Comparison of ENCODE assay signal across 1 cellular context in genomic region chr19:7919681-7920519, GRCh38.
TF ChIP-seq lines count a peak whose summit lies in the region.

Gene SNAPC2, plus strand, starts transcription at chr19:7920338. Its CDS starts 29 bp downstream, at chr19:7920367.

TF ChIP-seq in K562, 482 proteins besides CTCF, POLR2A, EP300 and RAD21 (continued from another document):
- 0 out of 2 replicates have a peak, but pooled peaks have one; percentile 39 for TF ChIP-seq ZBTB40 (IDR thresholded peaks at IDR 0.05)
- no peak for TF ChIP-seq ZBTB40 (CRISPR knock-in tag; IDR thresholded peaks at IDR 0.05)
- TF ChIP-seq ZNF407 (IDR thresholded peaks at IDR 0.05; ENCODE audit: low read depth) = peak; percentile 96
- TF ChIP-seq ILF3 (IDR thresholded peaks at IDR 0.05; ENCODE audit: borderline replicate concordance) = no peak
- peak; percentile 73 for TF ChIP-seq RBFOX2 (IDR thresholded peaks at IDR 0.05; ENCODE audit: low read depth, low read length)
- no peak for TF ChIP-seq PHTF2 (CRISPR knock-in tag; IDR thresholded peaks at IDR 0.05)
- TF ChIP-seq ZNF445 (CRISPR knock-in tag; IDR thresholded peaks at IDR 0.05; ENCODE audit: low read depth) = no peak
- 0 out of 2 replicates have a peak, but pooled peaks have one; percentile 21 for TF ChIP-seq ZNF695 (CRISPR knock-in tag; IDR thresholded peaks at IDR 0.05)
- TF ChIP-seq NR2F6 (CRISPR knock-in tag; IDR thresholded peaks at IDR 0.05) = 0 out of 2 replicates have a peak, but pooled peaks have one; percentile 28
- TF ChIP-seq NONO (IDR thresholded peaks at IDR 0.05; ENCODE audit: low read depth in 2 of 2, low read length in 1 of 2) = peak in 1 of 2 experiments; percentile 18; a peak in 1 of 4 replicates
- TF ChIP-seq RBM25 (IDR thresholded peaks at IDR 0.05; ENCODE audit: low read depth, low read length, severe bottlenecking) = peak; percentile 94
